ENCODE assay signal across 1 cellular context in the genomic region with DNA sequence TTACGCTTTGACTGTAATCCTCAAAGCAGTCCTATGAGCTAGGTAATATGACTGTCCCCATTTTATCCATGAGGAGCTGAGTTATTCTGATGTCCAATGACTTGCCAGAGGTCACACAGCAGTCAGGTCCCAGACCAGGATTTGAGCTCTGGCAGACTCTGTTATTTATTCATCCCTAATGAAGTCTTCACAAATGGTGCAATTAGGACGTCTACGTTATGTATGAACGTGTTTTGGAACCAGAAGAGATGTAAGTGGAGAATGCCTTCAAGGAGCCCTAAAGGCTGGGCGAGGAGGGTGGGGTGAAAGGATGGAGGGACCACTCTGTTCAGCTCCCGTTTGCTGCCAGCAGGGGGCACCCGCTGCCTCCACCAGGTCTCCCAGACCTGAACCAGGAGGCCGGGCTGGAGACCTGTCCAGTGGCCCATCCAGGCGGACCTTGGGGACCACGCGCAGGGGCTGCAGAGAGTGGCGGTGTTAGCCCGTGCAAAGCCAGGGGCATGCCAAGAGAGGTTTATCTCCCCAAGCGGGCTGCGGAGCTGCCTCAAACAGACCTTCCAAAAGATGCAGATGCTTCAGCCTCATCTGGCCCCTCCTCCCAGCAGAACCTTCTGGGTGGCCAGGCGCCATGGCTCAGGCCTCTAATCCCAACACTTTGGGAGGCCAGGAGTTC.
TF ChIP-seq lines count a peak whose summit lies in the region.

No MANE protein-coding gene starts in this region.

TF ChIP-seq in HepG2, 621 proteins besides CTCF, POLR2A, EP300 and RAD21 (continued from another document and continues in another):
- TF ChIP-seq, protein P1, sequence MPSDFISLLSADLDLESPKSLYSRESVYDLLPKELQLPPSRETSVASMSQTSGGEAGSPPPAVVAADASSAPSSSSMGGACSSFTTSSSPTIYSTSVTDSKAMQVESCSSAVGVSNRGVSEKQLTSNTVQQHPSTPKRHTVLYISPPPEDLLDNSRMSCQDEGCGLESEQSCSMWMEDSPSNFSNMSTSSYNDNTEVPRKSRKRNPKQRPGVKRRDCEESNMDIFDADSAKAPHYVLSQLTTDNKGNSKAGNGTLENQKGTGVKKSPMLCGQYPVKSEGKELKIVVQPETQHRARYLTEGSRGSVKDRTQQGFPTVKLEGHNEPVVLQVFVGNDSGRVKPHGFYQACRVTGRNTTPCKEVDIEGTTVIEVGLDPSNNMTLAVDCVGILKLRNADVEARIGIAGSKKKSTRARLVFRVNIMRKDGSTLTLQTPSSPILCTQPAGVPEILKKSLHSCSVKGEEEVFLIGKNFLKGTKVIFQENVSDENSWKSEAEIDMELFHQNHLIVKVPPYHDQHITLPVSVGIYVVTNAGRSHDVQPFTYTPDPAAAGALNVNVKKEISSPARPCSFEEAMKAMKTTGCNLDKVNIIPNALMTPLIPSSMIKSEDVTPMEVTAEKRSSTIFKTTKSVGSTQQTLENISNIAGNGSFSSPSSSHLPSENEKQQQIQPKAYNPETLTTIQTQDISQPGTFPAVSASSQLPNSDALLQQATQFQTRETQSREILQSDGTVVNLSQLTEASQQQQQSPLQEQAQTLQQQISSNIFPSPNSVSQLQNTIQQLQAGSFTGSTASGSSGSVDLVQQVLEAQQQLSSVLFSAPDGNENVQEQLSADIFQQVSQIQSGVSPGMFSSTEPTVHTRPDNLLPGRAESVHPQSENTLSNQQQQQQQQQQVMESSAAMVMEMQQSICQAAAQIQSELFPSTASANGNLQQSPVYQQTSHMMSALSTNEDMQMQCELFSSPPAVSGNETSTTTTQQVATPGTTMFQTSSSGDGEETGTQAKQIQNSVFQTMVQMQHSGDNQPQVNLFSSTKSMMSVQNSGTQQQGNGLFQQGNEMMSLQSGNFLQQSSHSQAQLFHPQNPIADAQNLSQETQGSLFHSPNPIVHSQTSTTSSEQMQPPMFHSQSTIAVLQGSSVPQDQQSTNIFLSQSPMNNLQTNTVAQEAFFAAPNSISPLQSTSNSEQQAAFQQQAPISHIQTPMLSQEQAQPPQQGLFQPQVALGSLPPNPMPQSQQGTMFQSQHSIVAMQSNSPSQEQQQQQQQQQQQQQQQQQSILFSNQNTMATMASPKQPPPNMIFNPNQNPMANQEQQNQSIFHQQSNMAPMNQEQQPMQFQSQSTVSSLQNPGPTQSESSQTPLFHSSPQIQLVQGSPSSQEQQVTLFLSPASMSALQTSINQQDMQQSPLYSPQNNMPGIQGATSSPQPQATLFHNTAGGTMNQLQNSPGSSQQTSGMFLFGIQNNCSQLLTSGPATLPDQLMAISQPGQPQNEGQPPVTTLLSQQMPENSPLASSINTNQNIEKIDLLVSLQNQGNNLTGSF (CRISPR knock-in tag; IDR thresholded peaks at IDR 0.05), result no peak
- TF ChIP-seq, protein P2, sequence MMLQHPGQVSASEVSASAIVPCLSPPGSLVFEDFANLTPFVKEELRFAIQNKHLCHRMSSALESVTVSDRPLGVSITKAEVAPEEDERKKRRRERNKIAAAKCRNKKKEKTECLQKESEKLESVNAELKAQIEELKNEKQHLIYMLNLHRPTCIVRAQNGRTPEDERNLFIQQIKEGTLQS (CRISPR knock-in tag; IDR thresholded peaks at IDR 0.05), result peak; percentile 43; the same call in 1 of the 2 replicates
- TF ChIP-seq ZMAT3 (CRISPR knock-in tag; conservative IDR thresholded peaks at IDR 0.05) (no peak), ZNF614 (CRISPR knock-in tag; IDR thresholded peaks at IDR 0.05; ENCODE audit: borderline replicate concordance) (0 out of 2 replicates have a peak, but pooled peaks have one; percentile 29), TBP (CRISPR knock-in tag; IDR thresholded peaks at IDR 0.05) (no peak), HNRNPL (IDR thresholded peaks at IDR 0.05; ENCODE audit: low read depth, low read length) (no peak), EHMT2 (IDR thresholded peaks at IDR 0.05; ENCODE audit: borderline replicate concordance, low read depth, low read length) (no peak), KLF13 (CRISPR knock-in tag; IDR thresholded peaks at IDR 0.05) (0 out of 2 replicates have a peak, but pooled peaks have one; percentile 51), YY1 (IDR thresholded peaks at IDR 0.05; ENCODE audit: insufficient read depth, insufficient replicate concordance, low read depth, low read length) (no peak), ATAD3A (CRISPR knock-in tag; IDR thresholded peaks at IDR 0.05) (no peak), ZNF143 (CRISPR knock-in tag; IDR thresholded peaks at IDR 0.05) (no peak), RXRB (CRISPR knock-in tag; IDR thresholded peaks at IDR 0.05; ENCODE audit: borderline replicate concordance) (no peak), SP2 (CRISPR knock-in tag; IDR thresholded peaks at IDR 0.05) (no peak), ZNF256 (CRISPR knock-in tag; conservative IDR thresholded peaks at IDR 0.05) (no peak), ZNF34 (CRISPR knock-in tag; IDR thresholded peaks at IDR 0.05; ENCODE audit: borderline replicate concordance) (no peak), ZNF383 (CRISPR knock-in tag; IDR thresholded peaks at IDR 0.05; ENCODE audit: borderline replicate concordance) (no peak), ZNF432 (CRISPR knock-in tag; IDR thresholded peaks at IDR 0.05; ENCODE audit: borderline replicate concordance) (no peak), MATR3 (CRISPR knock-in tag; IDR thresholded peaks at IDR 0.05) (no peak), RORA (CRISPR knock-in tag; IDR thresholded peaks at IDR 0.05) (no peak), ZNF274 (CRISPR knock-in tag; IDR thresholded peaks at IDR 0.05) (peak; percentile 85), ZEB1 (IDR thresholded peaks at IDR 0.05; ENCODE audit: insufficient replicate concordance, low read depth) (no peak), FOXJ3 (CRISPR knock-in tag; IDR thresholded peaks at IDR 0.05; ENCODE audit: borderline replicate concordance) (no peak), SP4 (CRISPR knock-in tag; IDR thresholded peaks at IDR 0.05) (0 out of 2 replicates have a peak, but pooled peaks have one; percentile 12), BRD4 (CRISPR knock-in tag; IDR thresholded peaks at IDR 0.05) (no peak), SRF (IDR thresholded peaks at IDR 0.05; ENCODE audit: low read depth, low read length) (no peak), ZNF629 (CRISPR knock-in tag; conservative IDR thresholded peaks at IDR 0.05) (no peak), ZNF530 (CRISPR knock-in tag; IDR thresholded peaks at IDR 0.05; ENCODE audit: low read depth) (no peak), MXI1 (IDR thresholded peaks at IDR 0.05; ENCODE audit: borderline replicate concordance, low read depth, low read length) (no peak), NFRKB (IDR thresholded peaks at IDR 0.05) (no peak), MTA1 (CRISPR knock-in tag; IDR thresholded peaks at IDR 0.05; ENCODE audit: borderline replicate concordance) (no peak), NR2F6 (IDR thresholded peaks at IDR 0.05) (no peak), NR2F6 (CRISPR knock-in tag; IDR thresholded peaks at IDR 0.05) (no peak), TEAD2 (CRISPR knock-in tag; IDR thresholded peaks at IDR 0.05) (no peak), ZNF570 (CRISPR knock-in tag; IDR thresholded peaks at IDR 0.05; ENCODE audit: borderline replicate concordance) (no peak)
- TF ChIP-seq, protein P3, sequence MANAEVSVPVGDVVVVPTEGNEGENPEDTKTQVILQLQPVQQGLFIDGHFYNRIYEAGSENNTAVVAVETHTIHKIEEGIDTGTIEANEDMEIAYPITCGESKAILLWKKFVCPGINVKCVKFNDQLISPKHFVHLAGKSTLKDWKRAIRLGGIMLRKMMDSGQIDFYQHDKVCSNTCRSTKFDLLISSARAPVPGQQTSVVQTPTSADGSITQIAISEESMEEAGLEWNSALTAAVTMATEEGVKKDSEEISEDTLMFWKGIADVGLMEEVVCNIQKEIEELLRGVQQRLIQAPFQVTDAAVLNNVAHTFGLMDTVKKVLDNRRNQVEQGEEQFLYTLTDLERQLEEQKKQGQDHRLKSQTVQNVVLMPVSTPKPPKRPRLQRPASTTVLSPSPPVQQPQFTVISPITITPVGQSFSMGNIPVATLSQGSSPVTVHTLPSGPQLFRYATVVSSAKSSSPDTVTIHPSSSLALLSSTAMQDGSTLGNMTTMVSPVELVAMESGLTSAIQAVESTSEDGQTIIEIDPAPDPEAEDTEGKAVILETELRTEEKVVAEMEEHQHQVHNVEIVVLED (CRISPR knock-in tag; IDR thresholded peaks at IDR 0.05; ENCODE audit: borderline replicate concordance), result no peak
- TF ChIP-seq, protein P4, sequence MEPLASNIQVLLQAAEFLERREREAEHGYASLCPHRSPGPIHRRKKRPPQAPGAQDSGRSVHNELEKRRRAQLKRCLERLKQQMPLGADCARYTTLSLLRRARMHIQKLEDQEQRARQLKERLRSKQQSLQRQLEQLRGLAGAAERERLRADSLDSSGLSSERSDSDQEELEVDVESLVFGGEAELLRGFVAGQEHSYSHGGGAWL (CRISPR knock-in tag; IDR thresholded peaks at IDR 0.05), result no peak
- TF ChIP-seq, protein P5, sequence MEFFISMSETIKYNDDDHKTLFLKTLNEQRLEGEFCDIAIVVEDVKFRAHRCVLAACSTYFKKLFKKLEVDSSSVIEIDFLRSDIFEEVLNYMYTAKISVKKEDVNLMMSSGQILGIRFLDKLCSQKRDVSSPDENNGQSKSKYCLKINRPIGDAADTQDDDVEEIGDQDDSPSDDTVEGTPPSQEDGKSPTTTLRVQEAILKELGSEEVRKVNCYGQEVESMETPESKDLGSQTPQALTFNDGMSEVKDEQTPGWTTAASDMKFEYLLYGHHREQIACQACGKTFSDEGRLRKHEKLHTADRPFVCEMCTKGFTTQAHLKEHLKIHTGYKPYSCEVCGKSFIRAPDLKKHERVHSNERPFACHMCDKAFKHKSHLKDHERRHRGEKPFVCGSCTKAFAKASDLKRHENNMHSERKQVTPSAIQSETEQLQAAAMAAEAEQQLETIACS (CRISPR knock-in tag; IDR thresholded peaks at IDR 0.05), result no peak
- TF ChIP-seq, protein P6, sequence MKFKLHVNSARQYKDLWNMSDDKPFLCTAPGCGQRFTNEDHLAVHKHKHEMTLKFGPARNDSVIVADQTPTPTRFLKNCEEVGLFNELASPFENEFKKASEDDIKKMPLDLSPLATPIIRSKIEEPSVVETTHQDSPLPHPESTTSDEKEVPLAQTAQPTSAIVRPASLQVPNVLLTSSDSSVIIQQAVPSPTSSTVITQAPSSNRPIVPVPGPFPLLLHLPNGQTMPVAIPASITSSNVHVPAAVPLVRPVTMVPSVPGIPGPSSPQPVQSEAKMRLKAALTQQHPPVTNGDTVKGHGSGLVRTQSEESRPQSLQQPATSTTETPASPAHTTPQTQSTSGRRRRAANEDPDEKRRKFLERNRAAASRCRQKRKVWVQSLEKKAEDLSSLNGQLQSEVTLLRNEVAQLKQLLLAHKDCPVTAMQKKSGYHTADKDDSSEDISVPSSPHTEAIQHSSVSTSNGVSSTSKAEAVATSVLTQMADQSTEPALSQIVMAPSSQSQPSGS (CRISPR knock-in tag; IDR thresholded peaks at IDR 0.05), result no peak
- TF ChIP-seq, protein P7, sequence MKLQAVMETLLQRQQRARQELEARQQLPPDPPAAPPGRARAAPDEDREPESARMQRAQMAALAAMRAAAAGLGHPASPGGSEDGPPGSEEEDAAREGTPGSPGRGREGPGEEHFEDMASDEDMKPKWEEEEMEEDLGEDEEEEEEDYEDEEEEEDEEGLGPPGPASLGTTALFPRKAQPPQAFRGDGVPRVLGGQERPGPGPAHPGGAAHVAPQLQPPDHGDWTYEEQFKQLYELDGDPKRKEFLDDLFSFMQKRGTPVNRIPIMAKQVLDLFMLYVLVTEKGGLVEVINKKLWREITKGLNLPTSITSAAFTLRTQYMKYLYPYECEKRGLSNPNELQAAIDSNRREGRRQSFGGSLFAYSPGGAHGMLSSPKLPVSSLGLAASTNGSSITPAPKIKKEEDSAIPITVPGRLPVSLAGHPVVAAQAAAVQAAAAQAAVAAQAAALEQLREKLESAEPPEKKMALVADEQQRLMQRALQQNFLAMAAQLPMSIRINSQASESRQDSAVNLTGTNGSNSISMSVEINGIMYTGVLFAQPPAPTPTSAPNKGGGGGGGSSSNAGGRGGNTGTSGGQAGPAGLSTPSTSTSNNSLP (IDR thresholded peaks at IDR 0.05; ENCODE audit: low read depth, low read length), result no peak
- TF ChIP-seq, protein P8, sequence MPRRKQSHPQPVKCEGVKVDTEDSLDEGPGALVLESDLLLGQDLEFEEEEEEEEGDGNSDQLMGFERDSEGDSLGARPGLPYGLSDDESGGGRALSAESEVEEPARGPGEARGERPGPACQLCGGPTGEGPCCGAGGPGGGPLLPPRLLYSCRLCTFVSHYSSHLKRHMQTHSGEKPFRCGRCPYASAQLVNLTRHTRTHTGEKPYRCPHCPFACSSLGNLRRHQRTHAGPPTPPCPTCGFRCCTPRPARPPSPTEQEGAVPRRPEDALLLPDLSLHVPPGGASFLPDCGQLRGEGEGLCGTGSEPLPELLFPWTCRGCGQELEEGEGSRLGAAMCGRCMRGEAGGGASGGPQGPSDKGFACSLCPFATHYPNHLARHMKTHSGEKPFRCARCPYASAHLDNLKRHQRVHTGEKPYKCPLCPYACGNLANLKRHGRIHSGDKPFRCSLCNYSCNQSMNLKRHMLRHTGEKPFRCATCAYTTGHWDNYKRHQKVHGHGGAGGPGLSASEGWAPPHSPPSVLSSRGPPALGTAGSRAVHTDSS (CRISPR knock-in tag; conservative IDR thresholded peaks at IDR 0.05), result no peak
- TF ChIP-seq, protein P9, sequence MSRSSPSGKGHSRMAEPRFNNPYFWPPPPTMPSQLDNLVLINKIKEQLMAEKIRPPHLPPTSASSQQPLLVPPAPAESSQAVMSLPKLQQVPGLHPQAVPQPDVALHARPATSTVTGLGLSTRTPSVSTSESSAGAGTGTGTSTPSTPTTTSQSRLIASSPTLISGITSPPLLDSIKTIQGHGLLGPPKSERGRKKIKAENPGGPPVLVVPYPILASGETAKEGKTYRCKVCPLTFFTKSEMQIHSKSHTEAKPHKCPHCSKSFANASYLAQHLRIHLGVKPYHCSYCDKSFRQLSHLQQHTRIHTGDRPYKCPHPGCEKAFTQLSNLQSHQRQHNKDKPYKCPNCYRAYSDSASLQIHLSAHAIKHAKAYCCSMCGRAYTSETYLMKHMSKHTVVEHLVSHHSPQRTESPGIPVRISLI (CRISPR knock-in tag; IDR thresholded peaks at IDR 0.05; ENCODE audit: borderline replicate concordance), result peak; percentile 40; the same call in 1 of the 2 replicates
- TF ChIP-seq, protein P10, sequence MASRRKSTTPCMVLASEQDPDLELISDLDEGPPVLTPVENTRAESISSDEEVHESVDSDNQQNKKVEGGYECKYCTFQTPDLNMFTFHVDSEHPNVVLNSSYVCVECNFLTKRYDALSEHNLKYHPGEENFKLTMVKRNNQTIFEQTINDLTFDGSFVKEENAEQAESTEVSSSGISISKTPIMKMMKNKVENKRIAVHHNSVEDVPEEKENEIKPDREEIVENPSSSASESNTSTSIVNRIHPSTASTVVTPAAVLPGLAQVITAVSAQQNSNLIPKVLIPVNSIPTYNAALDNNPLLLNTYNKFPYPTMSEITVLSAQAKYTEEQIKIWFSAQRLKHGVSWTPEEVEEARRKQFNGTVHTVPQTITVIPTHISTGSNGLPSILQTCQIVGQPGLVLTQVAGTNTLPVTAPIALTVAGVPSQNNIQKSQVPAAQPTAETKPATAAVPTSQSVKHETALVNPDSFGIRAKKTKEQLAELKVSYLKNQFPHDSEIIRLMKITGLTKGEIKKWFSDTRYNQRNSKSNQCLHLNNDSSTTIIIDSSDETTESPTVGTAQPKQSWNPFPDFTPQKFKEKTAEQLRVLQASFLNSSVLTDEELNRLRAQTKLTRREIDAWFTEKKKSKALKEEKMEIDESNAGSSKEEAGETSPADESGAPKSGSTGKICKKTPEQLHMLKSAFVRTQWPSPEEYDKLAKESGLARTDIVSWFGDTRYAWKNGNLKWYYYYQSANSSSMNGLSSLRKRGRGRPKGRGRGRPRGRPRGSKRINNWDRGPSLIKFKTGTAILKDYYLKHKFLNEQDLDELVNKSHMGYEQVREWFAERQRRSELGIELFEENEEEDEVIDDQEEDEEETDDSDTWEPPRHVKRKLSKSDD (CRISPR knock-in tag; IDR thresholded peaks at IDR 0.05; ENCODE audit: low read depth), result no peak
